Comparison of ENCODE assay signal across 11 cellular contexts in the genomic region with DNA sequence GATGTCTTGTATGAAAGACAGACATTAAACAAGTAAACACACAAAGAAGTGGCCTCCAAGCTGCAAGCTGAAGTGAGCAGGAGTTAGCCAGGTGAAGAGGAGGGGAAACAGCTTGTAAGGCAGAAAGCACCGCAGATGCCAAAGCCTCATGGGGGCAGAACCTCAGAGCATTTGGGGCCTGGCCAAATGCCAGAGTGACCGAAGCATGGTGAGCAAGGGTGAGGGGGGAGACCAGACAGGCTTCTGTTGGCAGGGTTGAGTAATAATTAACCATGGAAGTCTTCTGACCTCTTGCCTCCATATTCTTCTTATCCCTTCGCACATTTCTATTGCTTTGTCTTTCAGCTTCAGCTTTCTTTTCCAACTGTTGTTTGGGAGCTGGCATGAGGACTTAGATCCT. TPM values are rescaled to one million over a fixed set of nuclear protein-coding genes. Genes with fewer than 3 reads are reported as not detected.
A peak's percentile ranks its signal among the peaks of the same experiment; 100 is the strongest.
DNase-seq lines count a peak whose midpoint lies in the region; ATAC-seq lines count a peak whose summit lies in the region.
"Had no signal": no experiment of that assay in that cellular context is flagged by ENCODE, and none has a peak within 500 bp of the region (broad histone marks: within the 10 kb centered on the region; RNA-seq: fewer than 3 reads in every experiment).

No MANE protein-coding gene starts in this region.

- 0 out of 2 replicates have a peak, but pooled peaks cover 2% of the 10 kb centered on the region for H3K4me1 ChIP-seq in HAP-1

- no peaks in the 10 kb centered on the region for H3K9me3 Mint-ChIP-seq in naive thymus-derived CD8-positive, alpha-beta T cell
- no peaks in the 10 kb centered on the region for H3K9me3 Mint-ChIP-seq in T-cell
- H3K9me3 Mint-ChIP-seq: stimulated activated naive CD8-positive, alpha-beta T cell treated with anti-CD3 and anti-CD28 coated beads, Interleukin-15, Interleukin-2, amounts not matched to agents 100 ng/mL and 50 ng/mL, for 24 hours had no signal

- POLR2A ChIA-PET in naive thymus-derived CD8-positive, alpha-beta T cell (lab: Charles Lee), result no interaction called here
- POLR2A ChIA-PET in T-cell (lab: Charles Lee), result no interaction called here

- in situ Hi-C loops in HAP-1 (cut with MboI; ENCODE audit: low sequenced_read_pairs), result no loop called here

- H3K4me1 Mint-ChIP-seq in naive thymus-derived CD8-positive, alpha-beta T cell, result peaks cover 0 to 22% (median 3%) of the 10 kb centered on the region in 4 donors
- peaks cover 0 to 8% (median 6%) of the 10 kb centered on the region in 3 donors for H3K4me1 Mint-ChIP-seq in T-cell

- DNase-seq in Daoy (ENCODE audit: low read depth) (peak; percentile 74), NCI-H524 (lab: John Stamatoyannopoulos, UW) (peak; percentile 75 to 88), kidney tubule cell (ENCODE audit: low spot score) (peak; percentile 97), SKM-1 treated with dmso at 0.1 percent for 144 hours (lab: John Stamatoyannopoulos, UW; ENCODE audit: unreplicated experiment) (no peak), T-cell (no peak), HAP-1 (ENCODE audit: low spot score in 2 of 2) (no peak)
- DNase-seq in naive thymus-derived CD8-positive, alpha-beta T cell, result no peak
- DNase-seq: aorta had no signal

- H3K9me3 ChIP-seq in HAP-1, result no peaks in the 10 kb centered on the region

- H3K27me3 Mint-ChIP-seq in naive thymus-derived CD8-positive, alpha-beta T cell, result peaks cover 17 to 62% (median 32%) of the 10 kb centered on the region in 5 donors
- H3K27me3 Mint-ChIP-seq in T-cell, result peaks cover 27 to 33% of the 10 kb centered on the region in 2 donors

- H3K36me3 ChIP-seq in HAP-1 (replicated peaks), result no peaks in the 10 kb centered on the region

- H3K27me3 ChIP-seq in HAP-1 (ENCODE audit: low read depth), result no peaks in the 10 kb centered on the region

- no peaks in the 10 kb centered on the region for H3K36me3 Mint-ChIP-seq in naive thymus-derived CD8-positive, alpha-beta T cell
- no peaks in the 10 kb centered on the region for H3K36me3 Mint-ChIP-seq in T-cell

- CTCF ChIA-PET in T-cell (lab: Charles Lee), result no interaction called here

- ATAC-seq in HG03108 (IDR thresholded peaks at IDR 0.05; ENCODE audit: unreplicated experiment) (peak; percentile 65), T-cell (replicated peaks in 1 of 4) (no peak)
- no peak for ATAC-seq in naive thymus-derived CD8-positive, alpha-beta T cell
- ATAC-seq: Panc1 had no signal

- no peak overlapping the region for H3K4me3 ChIP-seq in HAP-1

- peak overlapping the region in 1 of 10 donors; percentile 24 for H3K27ac Mint-ChIP-seq in naive thymus-derived CD8-positive, alpha-beta T cell
- H3K27ac Mint-ChIP-seq in T-cell, result no peak overlapping the region
- H3K27ac Mint-ChIP-seq: stimulated activated naive CD8-positive, alpha-beta T cell treated with anti-CD3 and anti-CD28 coated beads, Interleukin-15, Interleukin-2, amounts not matched to agents 100 ng/mL and 50 ng/mL, for 24 hours had no signal

- no peak overlapping the region for H3K4me3 Mint-ChIP-seq in naive thymus-derived CD8-positive, alpha-beta T cell
- H3K4me3 Mint-ChIP-seq in T-cell, result no peak overlapping the region
- H3K4me3 Mint-ChIP-seq: stimulated activated naive CD8-positive, alpha-beta T cell treated with anti-CD3 and anti-CD28 coated beads, Interleukin-15, Interleukin-2, amounts not matched to agents 100 ng/mL and 50 ng/mL, for 24 hours had no signal

RNA-seq across cellular contexts. Expression of gene QPCT, which starts 5.6 kb away (rescaled TPM):
- total RNA-seq in Daoy (2014; rRNA removed; shearing (Covaris generic)), result 27.8 and 42.6 TPM in 2 replicates
- total RNA-seq in naive thymus-derived CD8-positive, alpha-beta T cell, result under 1 TPM in 1 of 2 experiments, not detected in 1; 0.52 TPM
- under 1 TPM in 2 of 3 donors, not detected in 1; 0.20 to 0.50 TPM for polyA plus RNA-seq in naive thymus-derived CD8-positive, alpha-beta T cell
- total RNA-seq in T-cell, result 1 to 10 TPM in 3 of 5 donors, not detected in 2; 1.1 to 3.1 (median 1.5) TPM

RNA-seq across cellular contexts. Expression of gene PRKD3, which starts 25.4 kb away (rescaled TPM):
- 70.6 and 102 TPM in 2 replicates for total RNA-seq in Daoy (2014; rRNA removed; shearing (Covaris generic))
- 10 to 100 TPM; 47.3 to 50.2 TPM for total RNA-seq in naive thymus-derived CD8-positive, alpha-beta T cell
- polyA plus RNA-seq in naive thymus-derived CD8-positive, alpha-beta T cell, result 10 to 100 TPM; 22.9 to 26.5 (median 25.0) TPM
- total RNA-seq in T-cell, result 10 to 100 TPM; 30.6 to 45.5 (median 36.9) TPM

Comparison
In these comparisons a context has a peak if more than half of its experiments do, and no peak if none do; other contexts are left out.
1. DNase-seq: peak in Daoy (single experiment), NCI-H524 (2 of 2) and kidney tubule cell (single experiment); none in naive thymus-derived CD8-positive, alpha-beta T cell (0 of 10), SKM-1 treated with dmso at 0.1 percent for 144 hours (single experiment), T-cell (0 of 34) and HAP-1 (0 of 2).